In the genomic region with DNA sequence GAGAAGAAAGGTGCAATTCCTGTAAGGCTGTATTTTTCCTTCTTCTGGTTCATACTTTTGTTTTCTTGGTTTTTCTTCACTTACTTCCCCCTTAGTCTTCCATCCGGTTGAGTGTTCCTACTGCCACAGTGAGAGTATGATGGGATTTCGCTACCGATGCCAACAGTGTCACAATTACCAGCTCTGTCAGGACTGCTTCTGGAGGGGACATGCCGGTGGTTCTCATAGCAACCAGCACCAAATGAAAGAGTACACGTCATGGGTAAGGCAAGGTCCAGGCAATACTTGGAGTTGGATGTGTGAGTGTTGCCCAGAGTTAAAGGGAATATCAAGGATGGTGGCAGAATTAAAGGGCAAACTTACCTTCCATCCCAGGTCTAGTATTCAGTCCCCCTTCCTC, we compare ENCODE assay signal across 20 cellular contexts.
"Had no signal": no experiment of that assay in that cellular context is flagged by ENCODE, and none has a peak within 500 bp of the region (broad histone marks: within the 10 kb centered on the region; RNA-seq: fewer than 3 reads in every experiment).

No MANE protein-coding gene starts in this region.

- H3K27ac Mint-ChIP-seq: activated naive CD4-positive, alpha-beta T cell treated with anti-CD3 and anti-CD28 coated beads, Interleukin-2, amount 50 U/mL, for 24 hours; activated T-cell treated with anti-CD3 and anti-CD28 coated beads, Interleukin-2, amount 50 U/mL, for 72 hours; immature natural killer cell had no signal

- H3K27ac ChIP-seq: colonic mucosa, heart left ventricle, neutrophil, SJSA1, tibial artery had no signal

- ATAC-seq: activated T-cell treated with anti-CD3 and anti-CD28 coated beads, Interleukin-2, amount 50 U/mL, for 72 hours; naive thymus-derived CD4-positive, alpha-beta T cell had no signal

- H3K4me3 ChIP-seq: colonic mucosa, heart left ventricle, SJSA1, tibial artery had no signal

- H3K9me3 Mint-ChIP-seq: activated naive CD4-positive, alpha-beta T cell treated with anti-CD3 and anti-CD28 coated beads, Interleukin-2, amount 50 U/mL, for 24 hours; activated T-cell treated with anti-CD3 and anti-CD28 coated beads, Interleukin-2, amount 50 U/mL, for 72 hours; immature natural killer cell; naive thymus-derived CD4-positive, alpha-beta T cell had no signal

- H3K4me1 ChIP-seq: colonic mucosa, SJSA1 had no signal

- H3K9me3 ChIP-seq: colonic mucosa, heart left ventricle, neutrophil, SJSA1, tibial artery had no signal

- H3K4me1 Mint-ChIP-seq: activated naive CD4-positive, alpha-beta T cell treated with anti-CD3 and anti-CD28 coated beads, Interleukin-2, amount 50 U/mL, for 24 hours; immature natural killer cell; naive thymus-derived CD4-positive, alpha-beta T cell had no signal

- H3K27me3 ChIP-seq: colonic mucosa, heart left ventricle, neutrophil, SJSA1, tibial artery had no signal

- H3K36me3 ChIP-seq: colonic mucosa, neutrophil, SJSA1 had no signal

- H3K36me3 Mint-ChIP-seq: activated naive CD4-positive, alpha-beta T cell treated with anti-CD3 and anti-CD28 coated beads, Interleukin-2, amount 50 U/mL, for 24 hours; immature natural killer cell; naive thymus-derived CD4-positive, alpha-beta T cell had no signal

- DNase-seq: activated CD4-positive, CD25-positive, alpha-beta regulatory T cell treated with anti-CD3 and anti-CD28 coated beads, Interleukin-2, amount 50 U/mL, for 72 hours; activated CD8-positive, alpha-beta memory T cell treated with anti-CD3 and anti-CD28 coated beads for 24 hours; activated CD8-positive, alpha-beta memory T cell treated with anti-CD3 and anti-CD28 coated beads, Interleukin-2, amount 50 U/mL, for 48 hours; activated gamma-delta T cell; activated T-cell treated with anti-CD3 and anti-CD28 coated beads, Interleukin-2, amount 50 U/mL, for 72 hours; colonic mucosa; erythroblast; heart left ventricle; immature natural killer cell; mesenchymal stem cell; naive thymus-derived CD4-positive, alpha-beta T cell; retina; stimulated activated CD4-positive, alpha-beta T cell treated with anti-CD3 and anti-CD28 coated beads, Interleukin-1b, Interleukin-23, amount 100 ng/mL, for 48 hours; stimulated activated CD8-positive, alpha-beta memory T cell treated with anti-CD3 and anti-CD28 coated beads, Interleukin-4, amount 100 ng/mL, for 48 hours; stimulated activated naive CD4-positive, alpha-beta T cell treated with Interleukin-2 at 50 U/mL for 16 hours; T-helper 9 cell; tibial artery had no signal

- H3K4me3 Mint-ChIP-seq: activated naive CD4-positive, alpha-beta T cell treated with anti-CD3 and anti-CD28 coated beads, Interleukin-2, amount 50 U/mL, for 24 hours; activated T-cell treated with anti-CD3 and anti-CD28 coated beads, Interleukin-2, amount 50 U/mL, for 72 hours; immature natural killer cell; naive thymus-derived CD4-positive, alpha-beta T cell had no signal
